Comparison of ENCODE assay signal across 26 cellular contexts in the genomic region with DNA sequence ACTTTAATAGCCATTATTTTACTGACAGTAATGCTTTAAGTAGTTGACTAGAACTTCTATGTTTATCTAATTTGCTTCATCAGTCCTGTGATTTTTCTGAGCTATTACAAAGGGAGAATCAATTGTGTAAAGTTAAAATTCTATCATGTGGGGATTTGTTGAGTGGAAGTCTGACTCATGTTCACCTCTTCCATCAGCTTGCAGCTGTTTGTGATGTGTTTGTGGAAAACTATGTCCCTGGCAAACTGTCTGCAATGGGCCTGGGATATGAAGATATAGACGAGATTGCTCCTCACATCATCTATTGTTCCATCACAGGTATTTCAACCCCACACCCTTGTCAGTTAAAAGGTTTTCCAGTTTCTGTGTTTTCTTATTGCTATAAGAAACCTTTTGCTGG. TPM values are rescaled to one million over a fixed set of nuclear protein-coding genes. Genes with fewer than 3 reads are reported as not detected.
A peak's percentile ranks its signal among the peaks of the same experiment; 100 is the strongest.
DNase-seq lines count a peak whose midpoint lies in the region; ATAC-seq and TF ChIP-seq lines count a peak whose summit lies in the region.
"Had no signal": no experiment of that assay in that cellular context is flagged by ENCODE, and none has a peak within 500 bp of the region (broad histone marks: within the 10 kb centered on the region; RNA-seq: fewer than 3 reads in every experiment).

No MANE protein-coding gene starts in this region.

- H3K27me3 Mint-ChIP-seq in chondrocyte (ENCODE audit: low read depth), result no peaks in the 10 kb centered on the region
- H3K27me3 Mint-ChIP-seq: CD4-positive, CD25-positive, alpha-beta regulatory T cell had no signal

- H3K27me3 ChIP-seq in foreskin keratinocyte, result no peaks in the 10 kb centered on the region
- H3K27me3 ChIP-seq: adrenal gland, upper lobe of left lung had no signal

- H3K9me3 Mint-ChIP-seq in chondrocyte (ENCODE audit: low read depth), result no peaks in the 10 kb centered on the region
- H3K9me3 Mint-ChIP-seq: activated T-helper 1 cell treated with anti-CD3 and anti-CD28 coated beads, Interleukin-12 subunit alpha, Interleukin-12 subunit beta, Interleukin-2, Interleukin-4 antibody, amounts not matched to agents 30 ng/mL and 10 ng/mL and 1 ng/mL, durations not matched to agents 14 hours and 24 hours and 36 hours; CD4-positive, CD25-positive, alpha-beta regulatory T cell had no signal

- H3K4me3 Mint-ChIP-seq in chondrocyte (ENCODE audit: unreplicated experiment), result no peak overlapping the region
- H3K4me3 Mint-ChIP-seq: activated T-helper 1 cell treated with anti-CD3 and anti-CD28 coated beads, Interleukin-12 subunit alpha, Interleukin-12 subunit beta, Interleukin-2, Interleukin-4 antibody, amounts not matched to agents 30 ng/mL and 10 ng/mL and 1 ng/mL, durations not matched to agents 14 hours and 24 hours and 36 hours; CD4-positive, CD25-positive, alpha-beta regulatory T cell had no signal

- no peak overlapping the region for H3K4me3 ChIP-seq in HFF-Myc (replicated peaks; ENCODE audit: low read depth, low read length)
- H3K4me3 ChIP-seq: adrenal gland, coronary artery, upper lobe of left lung had no signal

- peak; percentile 6 for DNase-seq in A172 (ENCODE audit: low spot score)
- DNase-seq in HFF-Myc (ENCODE audit: extremely low read depth, low read depth), result peak; percentile 6
- no peak for DNase-seq in chondrocyte (ENCODE audit: low spot score)
- peak; percentile 84 to 87 for DNase-seq in foreskin keratinocyte
- no peak for DNase-seq in germinal center (ENCODE audit: low spot score)
- DNase-seq in activated CD8-positive, alpha-beta memory T cell treated with anti-CD3 and anti-CD28 coated beads for 24 hours, result no peak
- no peak for DNase-seq in occipital lobe (lab: John Stamatoyannopoulos, UW)
- DNase-seq: 8988T; activated CD4-positive, CD25-positive, alpha-beta regulatory T cell; CD4-positive, CD25-positive, alpha-beta regulatory T cell; DMS79 treated with DMSO at 0.1 percent for 48 hours; hypothalamus; kidney glomerular epithelial cell; MM.1S; NCI-H187; NCI-H446 treated with DMSO at 0.1 percent for 48 hours; SIG-M5; stimulated activated naive CD4-positive, alpha-beta T cell treated with Interleukin-2 at 50 U/mL for 16 hours; T-helper 2 cell; upper lobe of left lung had no signal

- peaks cover 10% of the 10 kb centered on the region for H3K4me1 ChIP-seq in foreskin keratinocyte
- H3K4me1 ChIP-seq: adrenal gland, upper lobe of left lung had no signal

- no peak for TF ChIP-seq CTCF in HFF-Myc (IDR thresholded peaks at IDR 0.05; ENCODE audit: low read depth, low read length, missing control alignments)
- no peak for TF ChIP-seq CTCF in chondrocyte (IDR thresholded peaks at IDR 0.05)
- no peak for TF ChIP-seq CTCF in foreskin keratinocyte (conservative IDR thresholded peaks at IDR 0.05)

- H3K27ac ChIP-seq in foreskin keratinocyte, result peak overlapping the region; percentile 14
- H3K27ac ChIP-seq: adrenal gland, coronary artery, upper lobe of left lung had no signal

- ATAC-seq in foreskin keratinocyte, result peak; percentile 69
- no peak for ATAC-seq in GM18868 (IDR thresholded peaks at IDR 0.05; ENCODE audit: unreplicated experiment)
- ATAC-seq: HepG2 had no signal

- peaks cover 1% of the 10 kb centered on the region for H3K36me3 Mint-ChIP-seq in chondrocyte (ENCODE audit: low read depth)
- H3K36me3 Mint-ChIP-seq: CD4-positive, CD25-positive, alpha-beta regulatory T cell had no signal

- H3K27ac Mint-ChIP-seq in chondrocyte (ENCODE audit: unreplicated experiment), result peak overlapping the region; percentile 62
- H3K27ac Mint-ChIP-seq: activated T-helper 1 cell treated with anti-CD3 and anti-CD28 coated beads, Interleukin-12 subunit alpha, Interleukin-12 subunit beta, Interleukin-2, Interleukin-4 antibody, amounts not matched to agents 30 ng/mL and 10 ng/mL and 1 ng/mL, durations not matched to agents 14 hours and 24 hours and 36 hours; CD4-positive, CD25-positive, alpha-beta regulatory T cell had no signal

- peaks cover 34% of the 10 kb centered on the region for H3K4me1 Mint-ChIP-seq in chondrocyte (ENCODE audit: low read depth)
- H3K4me1 Mint-ChIP-seq: CD4-positive, CD25-positive, alpha-beta regulatory T cell had no signal

RNA-seq across cellular contexts. Expression of a gene that starts 59.9 kb away (rescaled TPM):
- 3.3 and 4.6 TPM in 2 replicates for total RNA-seq in A172 (2014; rRNA removed; shearing (Covaris generic))
- total RNA-seq in chondrocyte (27.1 to 38.6 TPM (median 34.4 TPM) in 3 replicates), foreskin keratinocyte (76.2 and 143 TPM in 2 replicates), occipital lobe (3.9 TPM)
- polyA plus RNA-seq in foreskin keratinocyte, result 125 and 220 TPM in 2 replicates
- total RNA-seq: activated T-helper 1 cell treated with anti-CD3 and anti-CD28 coated beads, Interleukin-12 subunit alpha, Interleukin-12 subunit beta, Interleukin-2, Interleukin-4 antibody, amounts not matched to agents 30 ng/mL and 10 ng/mL and 1 ng/mL, durations not matched to agents 14 hours and 24 hours and 36 hours; CD4-positive, CD25-positive, alpha-beta regulatory T cell had no signal
- polyA plus RNA-seq: neural cell had no signal

Comparison
In these comparisons a context has a peak if more than half of its experiments do, and no peak if none do; other contexts are left out.
1. DNase-seq: peak in A172 (single experiment), HFF-Myc (single experiment) and foreskin keratinocyte (2 of 2); none in chondrocyte (single experiment), germinal center (single experiment), activated CD8-positive, alpha-beta memory T cell treated with anti-CD3 and anti-CD28 coated beads for 24 hours (single experiment) and occipital lobe (single experiment).